17 cellular contexts compared by ENCODE assay signal in the genomic region with DNA sequence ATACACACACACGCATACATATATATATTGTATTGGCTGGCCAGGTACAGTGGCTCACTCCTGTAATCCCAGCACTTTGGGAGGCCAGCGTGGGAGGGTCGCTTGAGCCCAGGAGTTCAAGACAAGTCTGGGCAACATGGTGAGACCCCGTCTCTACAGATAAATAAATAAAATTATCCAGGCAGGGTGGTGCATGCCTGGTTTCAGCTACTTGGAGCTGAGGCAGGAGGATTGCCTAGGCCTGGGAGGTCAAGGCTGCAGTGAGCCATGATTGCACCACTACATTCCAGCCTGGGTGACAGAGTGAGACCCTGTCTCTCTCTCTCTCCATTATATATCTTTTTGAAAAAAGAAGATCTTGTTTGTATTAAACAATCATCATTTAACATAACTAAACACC.
"Had no signal": no experiment of that assay in that cellular context is flagged by ENCODE, and none has a peak within 500 bp of the region (broad histone marks: within the 10 kb centered on the region; RNA-seq: fewer than 3 reads in every experiment).

No MANE protein-coding gene starts in this region.

- DNase-seq: activated CD4-positive, alpha-beta T cell treated with anti-CD3 and anti-CD28 coated beads, Interleukin-2, amount 50 U/mL, for 4 hours; activated CD4-positive, CD25-positive, alpha-beta regulatory T cell treated with anti-CD3 and anti-CD28 coated beads, Interleukin-2, amount 50 U/mL, for 72 hours; activated effector memory CD4-positive, alpha-beta T cell treated with Interleukin-2 at 50 U/mL for 16 hours; effector CD8-positive, alpha-beta T cell; gastrocnemius medialis; kidney; stimulated activated CD4-positive, alpha-beta T cell treated with anti-CD3 and anti-CD28 coated beads, Interleukin-12 subunit alpha, Interleukin-12 subunit beta, amount 100 ng/mL, for 4 hours; stimulated activated CD4-positive, alpha-beta T cell treated with anti-CD3 and anti-CD28 coated beads, Interleukin-1b, Interleukin-23, amount 100 ng/mL, for 48 hours; transverse colon; uterus had no signal

- H3K4me3 ChIP-seq: gastrocnemius medialis, prostate gland, right atrium auricular region, transverse colon, uterus had no signal

- H3K36me3 ChIP-seq: gastrocnemius medialis, prostate gland, right atrium auricular region, transverse colon, uterus had no signal

- H3K9me3 ChIP-seq: gastrocnemius medialis, prostate gland, right atrium auricular region, transverse colon, uterus had no signal

- H3K4me3 Mint-ChIP-seq: mesothelial cell of epicardium, neural crest cell had no signal

- H3K27ac Mint-ChIP-seq: mesothelial cell of epicardium had no signal

- H3K27ac ChIP-seq: prostate gland, VCaP had no signal

- H3K36me3 Mint-ChIP-seq: activated naive CD4-positive, alpha-beta T cell treated with anti-CD3 and anti-CD28 coated beads, Interleukin-2, amount 50 U/mL, for 24 hours; mesothelial cell of epicardium had no signal

- H3K9me3 Mint-ChIP-seq: activated naive CD4-positive, alpha-beta T cell treated with anti-CD3 and anti-CD28 coated beads, Interleukin-2, amount 50 U/mL, for 24 hours; dendritic cell treated with granulocyte-macrophage colony-stimulating factor and Interleukin-4, amounts not matched to agents 40 ng/mL and 50 ng/mL, for 4 days; mesothelial cell of epicardium; neural crest cell had no signal

- H3K27me3 ChIP-seq: gastrocnemius medialis, right atrium auricular region, transverse colon, uterus had no signal

- H3K27me3 Mint-ChIP-seq: activated naive CD4-positive, alpha-beta T cell treated with anti-CD3 and anti-CD28 coated beads, Interleukin-2, amount 50 U/mL, for 24 hours; dendritic cell treated with granulocyte-macrophage colony-stimulating factor and Interleukin-4, amounts not matched to agents 40 ng/mL and 50 ng/mL, for 4 days had no signal
